ENCODE assay signal across 16 cellular contexts in genomic region chr18:79806976-79807841, GRCh38. TPM values are rescaled to one million over a fixed set of nuclear protein-coding genes. Genes with fewer than 3 reads are reported as not detected.
DNase-seq lines count a peak whose midpoint lies in the region; TF ChIP-seq lines count a peak whose summit lies in the region.
"Had no signal": no experiment of that assay in that cellular context is flagged by ENCODE, and none has a peak within 500 bp of the region (broad histone marks: within the 10 kb centered on the region; RNA-seq: fewer than 3 reads in every experiment).

No MANE protein-coding gene starts in this region.

- TF ChIP-seq CTCF in Peyer's patch (IDR thresholded peaks at IDR 0.05): no peak
- TF ChIP-seq CTCF in spleen (IDR thresholded peaks at IDR 0.05 in 8 of 11, conservative IDR thresholded peaks at IDR 0.05 in 3 of 11): no peak

- TF ChIP-seq POLR2A in Peyer's patch (IDR thresholded peaks at IDR 0.05) (no peak), spleen (IDR thresholded peaks at IDR 0.05) (no peak)

- H3K36me3 ChIP-seq in Peyer's patch (no peaks in the 10 kb centered on the region), spleen (no peaks in the 10 kb centered on the region)
- H3K36me3 ChIP-seq: BLaER1, HAP-1 had no signal

- no peak overlapping the region for H3K4me3 ChIP-seq in Peyer's patch
- H3K4me3 ChIP-seq in spleen: no peak overlapping the region
- H3K4me3 ChIP-seq: BLaER1, GM12878, GM23338, HAP-1 had no signal

- DNase-seq in D341Med (ENCODE audit: low spot score) (peak; percentile 29), Peyer's patch (peak in 2 of 3 donors; percentile 19 to 37), mesenteric fat pad (ENCODE audit: low spot score) (peak; percentile 81), spleen (peak; percentile 56), NCI-H1694 (lab: John Stamatoyannopoulos, UW) (no peak), medulla oblongata (ENCODE audit: extremely low spot score) (no peak)
- no peak for DNase-seq in NK-92 treated with Interleukin-12 subunit alpha and Interleukin-12 subunit beta, amount 100 ng/mL, for 24 hours (lab: John Stamatoyannopoulos, UW)
- DNase-seq: 8988T; AML-193; Caco-2; CD8-positive, alpha-beta memory T cell had no signal

- intact Hi-C loops in spleen (cut with DNase I; ENCODE audit: low total_unique reads): no loop called here

- H3K27ac ChIP-seq in Peyer's patch (no peak overlapping the region), spleen (no peak overlapping the region)
- H3K27ac ChIP-seq: BLaER1 had no signal

- H3K9me3 ChIP-seq in Peyer's patch: no peaks in the 10 kb centered on the region
- no peaks in the 10 kb centered on the region for H3K9me3 ChIP-seq in spleen
- H3K9me3 ChIP-seq: BLaER1, Caco-2, HAP-1 had no signal

- whole genome bisulfite sequencing in spleen, 5 donors: 94 to 97% (median 95%) methylated on average over 30 to 43 of the region's 43 CpGs

- H3K27me3 ChIP-seq in Peyer's patch: no peaks in the 10 kb centered on the region
- H3K27me3 ChIP-seq in spleen (replicated peaks in 1 of 7): peaks cover 0 to 2% (median 0%) of the 10 kb centered on the region in 7 donors

- H3K4me1 ChIP-seq in Peyer's patch: no peaks in the 10 kb centered on the region
- H3K4me1 ChIP-seq in spleen: peaks cover 0 to 1% (median 0%) of the 10 kb centered on the region in 6 donors
- H3K4me1 ChIP-seq: Caco-2, HAP-1 had no signal

RNA-seq across cellular contexts. Expression of gene KCNG2, which starts 9.5 kb away (rescaled TPM):
- total RNA-seq in Peyer's patch (1 to 10 TPM in 3 of 4 donors, not detected in 1; 2.3 to 3.8 (median 3.2) TPM), mesenteric fat pad (0.51 TPM), spleen (1 to 10 TPM in 3 of 7 donors, under 1 TPM in 3, not detected in 1; 0.17 to 3.2 (median 1.1) TPM)
- polyA plus RNA-seq in spleen: under 1 TPM; 0.15 to 0.38 (median 0.22) TPM
- total RNA-seq: Caco-2; CD8-positive, alpha-beta memory T cell; HT-29 had no signal
- polyA plus RNA-seq: CD8-positive, alpha-beta memory T cell had no signal

Comparison
In these comparisons a context has a peak if more than half of its experiments do, and no peak if none do; other contexts are left out.
1. DNase-seq: peak in D341Med (single experiment), Peyer's patch (2 of 3), mesenteric fat pad (single experiment) and spleen (single experiment); none in NK-92 treated with Interleukin-12 subunit alpha and Interleukin-12 subunit beta, amount 100 ng/mL, for 24 hours (single experiment), NCI-H1694 (single experiment) and medulla oblongata (single experiment).